Comparison of ENCODE assay signal across 18 cellular contexts in the genomic region with DNA sequence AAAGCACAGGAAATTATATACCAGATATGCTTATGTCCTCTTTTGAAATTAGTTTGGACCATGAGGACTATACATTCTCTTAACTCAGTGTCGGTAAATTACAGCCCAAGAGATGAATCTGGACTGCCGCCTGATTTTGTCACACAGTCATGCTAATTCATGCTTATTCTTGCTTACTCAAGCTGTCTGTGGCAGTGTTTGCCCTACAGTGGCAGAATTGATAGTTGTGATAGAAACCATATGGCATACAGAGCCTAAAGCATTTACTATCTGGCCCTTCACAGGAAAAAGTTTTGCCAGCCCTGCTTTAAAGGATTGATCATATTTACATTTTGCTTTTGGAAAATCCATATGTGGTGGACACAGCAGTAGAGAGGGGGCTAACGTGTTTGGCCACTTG.
DNase-seq lines count a peak whose midpoint lies in the region; ATAC-seq and TF ChIP-seq lines count a peak whose summit lies in the region.
"Had no signal": no experiment of that assay in that cellular context is flagged by ENCODE, and none has a peak within 500 bp of the region (broad histone marks: within the 10 kb centered on the region; RNA-seq: fewer than 3 reads in every experiment).

No MANE protein-coding gene starts in this region.

- H4K8ac ChIP-seq in mesenchymal stem cell (ENCODE audit: low read length) = no peak overlapping the region

- POLR2A ChIA-PET in naive thymus-derived CD8-positive, alpha-beta T cell (lab: Charles Lee) = no interaction called here

- H2AFZ ChIP-seq in mesenchymal stem cell (ENCODE audit: low read depth, low read length) = no peak overlapping the region
- H2AFZ ChIP-seq: GM23248 had no signal

- peak overlapping the region; percentile 19; the same call in 1 of the 2 replicates for H3K27ac ChIP-seq in VCaP
- H3K27ac ChIP-seq in mesenchymal stem cell (ENCODE audit: low read length, poor library complexity, severe bottlenecking) = no peak overlapping the region
- H3K27ac ChIP-seq: GM23248 had no signal

- H3K79me1 ChIP-seq in mesenchymal stem cell (replicated peaks; ENCODE audit: low read length, poor library complexity, severe bottlenecking) = no peaks in the 10 kb centered on the region

- H3K4me3 Mint-ChIP-seq in naive thymus-derived CD8-positive, alpha-beta T cell = no peak overlapping the region
- H3K4me3 Mint-ChIP-seq: CD14-positive monocyte, IgD-negative memory B cell had no signal

- H3K4ac ChIP-seq in mesenchymal stem cell (ENCODE audit: low read depth in 1 of 2, low read length in 2 of 2) = no peak overlapping the region

- peaks cover 0 to 23% (median 3%) of the 10 kb centered on the region in 9 donors for H3K9me3 Mint-ChIP-seq in naive thymus-derived CD8-positive, alpha-beta T cell
- H3K9me3 Mint-ChIP-seq: CD14-positive monocyte had no signal

- H3K4me3 ChIP-seq in BE2C (ENCODE audit: low read depth, low read length) (peak overlapping the region; percentile 17), mesenchymal stem cell (ENCODE audit: insufficient read depth in 1 of 2, low read depth in 1 of 2, low read length in 2 of 2) (no peak overlapping the region)
- H3K4me3 ChIP-seq: GM12878, GM23248 had no signal

- H3K27ac Mint-ChIP-seq in naive thymus-derived CD8-positive, alpha-beta T cell = no peak overlapping the region
- H3K27ac Mint-ChIP-seq: CD14-positive monocyte, IgD-negative memory B cell had no signal

- H2AK5ac ChIP-seq in mesenchymal stem cell (ENCODE audit: low read length, severe bottlenecking) = no peak overlapping the region

- H2BK12ac ChIP-seq in mesenchymal stem cell (ENCODE audit: low read length in 2 of 2) = no peak overlapping the region

- H3K36me3 ChIP-seq in BE2C (no peaks in the 10 kb centered on the region), mesenchymal stem cell (ENCODE audit: control insufficient read depth in 1 of 2, insufficient read depth in 2 of 2, low read depth in 1 of 2, low read length in 2 of 2) (no peaks in the 10 kb centered on the region)

- ATAC-seq in naive thymus-derived CD8-positive, alpha-beta T cell = no peak
- ATAC-seq: GM12878, HCT116, PC-3 had no signal

- TF ChIP-seq CTCF in BE2C (IDR thresholded peaks at IDR 0.05; ENCODE audit: low read depth, low read length) (no peak), VCaP (conservative IDR thresholded peaks at IDR 0.05) (no peak)

- no peaks in the 10 kb centered on the region for H3K9me3 ChIP-seq in BE2C
- no peaks in the 10 kb centered on the region for H3K9me3 ChIP-seq in mesenchymal stem cell (ENCODE audit: control insufficient read depth, low read length)

- H3K9ac ChIP-seq in mesenchymal stem cell (ENCODE audit: low read length) = no peak overlapping the region
- H3K9ac ChIP-seq: GM23248 had no signal

- WGBS in mesenchymal stem cell = 40% methylated on average over 3 of the region's 3 CpGs

- H3K27me3 ChIP-seq in BE2C = no peaks in the 10 kb centered on the region
- no peaks in the 10 kb centered on the region for H3K27me3 ChIP-seq in mesenchymal stem cell (ENCODE audit: control insufficient read depth in 1 of 2, insufficient read depth in 1 of 2, low read length in 2 of 2)

- H3K23ac ChIP-seq in mesenchymal stem cell (ENCODE audit: low read length in 2 of 2) = no peak overlapping the region

- H3K4me2 ChIP-seq in mesenchymal stem cell (ENCODE audit: low read length, poor library complexity, severe bottlenecking) = no peak overlapping the region

- no peak overlapping the region for H4K91ac ChIP-seq in mesenchymal stem cell (ENCODE audit: low read length)

- H2BK120ac ChIP-seq in mesenchymal stem cell (ENCODE audit: low read depth, low read length) = no peak overlapping the region

- H2BK15ac ChIP-seq in mesenchymal stem cell (ENCODE audit: low read depth, poor library complexity, severe bottlenecking) = no peak overlapping the region

- no peaks in the 10 kb centered on the region for H3K36me3 Mint-ChIP-seq in naive thymus-derived CD8-positive, alpha-beta T cell
- H3K36me3 Mint-ChIP-seq: CD14-positive monocyte, IgD-negative memory B cell had no signal

- H3K14ac ChIP-seq in mesenchymal stem cell (ENCODE audit: low read length in 2 of 2) = no peak overlapping the region

- H3K4me1 ChIP-seq in BE2C (no peaks in the 10 kb centered on the region), mesenchymal stem cell (ENCODE audit: control insufficient read depth, insufficient read depth, low read depth, low read length) (no peaks in the 10 kb centered on the region)

- H3K27me3 Mint-ChIP-seq in naive thymus-derived CD8-positive, alpha-beta T cell = no peaks in the 10 kb centered on the region
- H3K27me3 Mint-ChIP-seq: IgD-negative memory B cell had no signal

- DNase-seq in BE2C (peak; percentile 27), NCI-H446 treated with DMSO at 0.1 percent for 48 hours (lab: John Stamatoyannopoulos, UW) (peak; percentile 64), mesenchymal stem cell (peak; percentile 13), NCI-H82 (lab: John Stamatoyannopoulos, UW) (no peak), DMS53 treated with DMSO at 0.1 percent for 48 hours (lab: John Stamatoyannopoulos, UW; ENCODE audit: unreplicated experiment) (no peak)
- DNase-seq in stimulated activated CD4-positive, alpha-beta T cell treated with anti-CD3 and anti-CD28 coated beads, Interleukin-2, amount 100 ng/mL, for 24 hours = no peak
- no peak for DNase-seq in naive thymus-derived CD8-positive, alpha-beta T cell
- DNase-seq: COR-L47, DMS53, GM23248, NCI-H1417 treated with DMSO at 0.1 percent for 48 hours, NCI-H524 treated with DMSO at 0.1 percent for 48 hours, PC-3 had no signal

- no peak overlapping the region for H2BK5ac ChIP-seq in mesenchymal stem cell (ENCODE audit: low read depth, low read length, poor library complexity, severe bottlenecking)

- H3K18ac ChIP-seq in mesenchymal stem cell (ENCODE audit: low read depth in 1 of 2, low read length in 2 of 2) = no peak overlapping the region

- no peaks in the 10 kb centered on the region for H3K4me1 Mint-ChIP-seq in naive thymus-derived CD8-positive, alpha-beta T cell
- H3K4me1 Mint-ChIP-seq: CD14-positive monocyte, IgD-negative memory B cell had no signal

Comparison
In these comparisons a context has a peak if more than half of its experiments do, and no peak if none do; other contexts are left out.
1. DNase-seq: peak in BE2C (single experiment), NCI-H446 treated with DMSO at 0.1 percent for 48 hours (single experiment) and mesenchymal stem cell (single experiment); none in NCI-H82 (single experiment), DMS53 treated with DMSO at 0.1 percent for 48 hours (single experiment), stimulated activated CD4-positive, alpha-beta T cell treated with anti-CD3 and anti-CD28 coated beads, Interleukin-2, amount 100 ng/mL, for 24 hours (0 of 2) and naive thymus-derived CD8-positive, alpha-beta T cell (0 of 10).